8 cellular contexts compared by ENCODE assay signal in genomic region chr2:127388423-127389164, GRCh38. TPM values are rescaled to one million over a fixed set of nuclear protein-coding genes. Genes with fewer than 3 reads are reported as not detected.
DNase-seq lines count a peak whose midpoint lies in the region; ATAC-seq and TF ChIP-seq lines count a peak whose summit lies in the region.

No MANE protein-coding gene starts in this region.

- WGBS in lung, 2 donors = 51% methylated on average over 8 of the region's 8 CpGs
- 54% methylated on average over 8 of the region's 8 CpGs for WGBS in urinary bladder

- TF ChIP-seq CTCF in AG09309 (IDR thresholded peaks at IDR 0.05; ENCODE audit: control insufficient read depth, insufficient read depth, low read depth, low read length, missing control alignments) (no peak), HL-60 (IDR thresholded peaks at IDR 0.05; ENCODE audit: insufficient read depth, low read length) (no peak), lung (IDR thresholded peaks at IDR 0.05; ENCODE audit: control extremely low read depth, extremely low read depth) (no peak)

- peaks cover 3 to 4% of the 10 kb centered on the region in 2 donors for H3K4me1 ChIP-seq in lung (ENCODE audit: control insufficient read depth in 2 of 2, insufficient read depth in 2 of 2, low read length in 2 of 2)
- no peaks in the 10 kb centered on the region for H3K4me1 ChIP-seq in urinary bladder (ENCODE audit: insufficient read depth)

- H3K27me3 ChIP-seq in HL-60 (ENCODE audit: insufficient read depth, poor library complexity, severe bottlenecking) (no peaks in the 10 kb centered on the region), lung (ENCODE audit: control insufficient read depth, insufficient read depth) (no peaks in the 10 kb centered on the region)

- peaks cover 0 to 1% of the 10 kb centered on the region in 2 donors for H3K9me3 ChIP-seq in lung (ENCODE audit: control insufficient read depth in 2 of 2, insufficient read depth in 1 of 2, low read length in 1 of 2)

- H3K27ac ChIP-seq in HL-60 (replicated peaks) = peak overlapping the region; percentile 88
- peak overlapping the region; percentile 98 for H3K27ac ChIP-seq in lung (ENCODE audit: low read depth in 1 of 2, low read length in 1 of 2)
- peak overlapping the region; percentile 93 for H3K27ac ChIP-seq in urinary bladder (ENCODE audit: low read depth)

- H3K4me3 ChIP-seq in AG09309 (ENCODE audit: control insufficient read depth, low read depth, low read length) = peak overlapping the region; percentile 60
- H3K4me3 ChIP-seq in HL-60 (replicated peaks; ENCODE audit: insufficient read depth, low read length) = peak overlapping the region; percentile 53
- peak overlapping the region; percentile 35 for H3K4me3 ChIP-seq in lung
- H3K4me3 ChIP-seq in urinary bladder (ENCODE audit: low read depth, low read length) = peak overlapping the region; percentile 72

- DNase-seq in AG09309 (ENCODE audit: low read depth) (no peak), HL-60 (ENCODE audit: low read depth in 1 of 2, low spot score in 1 of 2) (peak in 1 of 2 experiments; percentile 14), amniotic epithelial cell (ENCODE audit: low read depth) (peak; percentile 35), lung (ENCODE audit: low spot score) (no peak), NCI-H2029 treated with DMSO at 0.1 percent for 48 hours (lab: John Stamatoyannopoulos, UW) (no peak), amygdala (lab: John Stamatoyannopoulos, UW) (no peak)

- ATAC-seq in GM19395 (IDR thresholded peaks at IDR 0.05; ENCODE audit: unreplicated experiment) (peak; percentile 38), lung (ENCODE audit: insufficient read depth, low FRiP score) (no peak)

- H3K36me3 ChIP-seq in lung (ENCODE audit: control insufficient read depth in 2 of 2, insufficient read depth in 2 of 2, low read length in 2 of 2) (no peaks in the 10 kb centered on the region), urinary bladder (ENCODE audit: insufficient read depth) (no peaks in the 10 kb centered on the region)

RNA-seq across cellular contexts. Expression of gene MAP3K2, which starts 0.8 kb away (rescaled TPM):
- 10 to 100 TPM; 50.1 to 81.0 TPM for total RNA-seq in lung
- 10 to 100 TPM in 1 of 2 donors, 1 to 10 TPM in 1; 8.1 to 11.6 TPM for polyA plus RNA-seq in lung
- total RNA-seq in urinary bladder = 61.3 TPM
- polyA plus RNA-seq in urinary bladder = 11.3 TPM

RNA-seq across cellular contexts. Expression of gene PROC, which starts 29.6 kb away (rescaled TPM):
- under 1 TPM in 1 of 2 donors, not detected in 1; 0.37 TPM for total RNA-seq in lung
- polyA plus RNA-seq in lung = under 1 TPM; 0.10 to 0.22 TPM
- 0.74 TPM for total RNA-seq in urinary bladder
- 0.43 TPM for polyA plus RNA-seq in urinary bladder
